In the genomic region with DNA sequence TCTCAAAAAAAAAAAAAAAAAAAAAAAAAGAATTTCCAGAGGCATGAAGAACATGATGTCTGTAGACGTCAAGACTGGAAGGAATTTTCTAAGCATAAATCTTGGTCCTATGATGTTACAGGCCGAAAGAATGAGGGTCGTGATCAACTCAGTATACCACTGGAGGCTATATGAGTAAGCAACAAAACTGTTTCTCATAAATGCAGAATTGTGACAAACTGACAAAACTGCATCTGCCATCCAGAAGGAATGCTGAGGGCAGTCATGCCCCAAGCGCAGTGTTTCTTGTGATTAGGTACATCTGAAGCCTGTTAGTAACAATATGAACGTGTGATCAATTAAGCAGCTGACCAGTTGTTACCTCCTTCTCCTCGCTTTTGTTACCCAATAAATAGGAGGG, we compare ENCODE assay signal across 1 cellular context.
TF ChIP-seq lines count a peak whose summit lies in the region.

No MANE protein-coding gene starts in this region.

TF ChIP-seq in GM23338, 12 proteins besides CTCF, POLR2A, EP300 and RAD21 (continued from another document):
- TF ChIP-seq, protein P1, sequence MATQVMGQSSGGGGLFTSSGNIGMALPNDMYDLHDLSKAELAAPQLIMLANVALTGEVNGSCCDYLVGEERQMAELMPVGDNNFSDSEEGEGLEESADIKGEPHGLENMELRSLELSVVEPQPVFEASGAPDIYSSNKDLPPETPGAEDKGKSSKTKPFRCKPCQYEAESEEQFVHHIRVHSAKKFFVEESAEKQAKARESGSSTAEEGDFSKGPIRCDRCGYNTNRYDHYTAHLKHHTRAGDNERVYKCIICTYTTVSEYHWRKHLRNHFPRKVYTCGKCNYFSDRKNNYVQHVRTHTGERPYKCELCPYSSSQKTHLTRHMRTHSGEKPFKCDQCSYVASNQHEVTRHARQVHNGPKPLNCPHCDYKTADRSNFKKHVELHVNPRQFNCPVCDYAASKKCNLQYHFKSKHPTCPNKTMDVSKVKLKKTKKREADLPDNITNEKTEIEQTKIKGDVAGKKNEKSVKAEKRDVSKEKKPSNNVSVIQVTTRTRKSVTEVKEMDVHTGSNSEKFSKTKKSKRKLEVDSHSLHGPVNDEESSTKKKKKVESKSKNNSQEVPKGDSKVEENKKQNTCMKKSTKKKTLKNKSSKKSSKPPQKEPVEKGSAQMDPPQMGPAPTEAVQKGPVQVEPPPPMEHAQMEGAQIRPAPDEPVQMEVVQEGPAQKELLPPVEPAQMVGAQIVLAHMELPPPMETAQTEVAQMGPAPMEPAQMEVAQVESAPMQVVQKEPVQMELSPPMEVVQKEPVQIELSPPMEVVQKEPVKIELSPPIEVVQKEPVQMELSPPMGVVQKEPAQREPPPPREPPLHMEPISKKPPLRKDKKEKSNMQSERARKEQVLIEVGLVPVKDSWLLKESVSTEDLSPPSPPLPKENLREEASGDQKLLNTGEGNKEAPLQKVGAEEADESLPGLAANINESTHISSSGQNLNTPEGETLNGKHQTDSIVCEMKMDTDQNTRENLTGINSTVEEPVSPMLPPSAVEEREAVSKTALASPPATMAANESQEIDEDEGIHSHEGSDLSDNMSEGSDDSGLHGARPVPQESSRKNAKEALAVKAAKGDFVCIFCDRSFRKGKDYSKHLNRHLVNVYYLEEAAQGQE (IDR thresholded peaks at IDR 0.05; ENCODE audit: unreplicated experiment), result no peak
- no peak for TF ChIP-seq NANOG (IDR thresholded peaks at IDR 0.05; ENCODE audit: borderline replicate concordance)
- TF ChIP-seq, protein P2, sequence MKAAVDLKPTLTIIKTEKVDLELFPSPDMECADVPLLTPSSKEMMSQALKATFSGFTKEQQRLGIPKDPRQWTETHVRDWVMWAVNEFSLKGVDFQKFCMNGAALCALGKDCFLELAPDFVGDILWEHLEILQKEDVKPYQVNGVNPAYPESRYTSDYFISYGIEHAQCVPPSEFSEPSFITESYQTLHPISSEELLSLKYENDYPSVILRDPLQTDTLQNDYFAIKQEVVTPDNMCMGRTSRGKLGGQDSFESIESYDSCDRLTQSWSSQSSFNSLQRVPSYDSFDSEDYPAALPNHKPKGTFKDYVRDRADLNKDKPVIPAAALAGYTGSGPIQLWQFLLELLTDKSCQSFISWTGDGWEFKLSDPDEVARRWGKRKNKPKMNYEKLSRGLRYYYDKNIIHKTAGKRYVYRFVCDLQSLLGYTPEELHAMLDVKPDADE (IDR thresholded peaks at IDR 0.05), result no peak
- TF ChIP-seq POLR2AphosphoS5 (IDR thresholded peaks at IDR 0.05; ENCODE audit: low read depth), result no peak
- no peak for TF ChIP-seq EZH2 (IDR thresholded peaks at IDR 0.05; ENCODE audit: low read depth, unreplicated experiment)
- TF ChIP-seq ZNF114 (CRISPR knock-in tag; IDR thresholded peaks at IDR 0.05), result no peak
